Comparison of ENCODE assay signal across 8 cellular contexts in genomic region chr14:70358631-70359030, GRCh38. TPM values are rescaled to one million over a fixed set of nuclear protein-coding genes. Genes with fewer than 3 reads are reported as not detected.
DNase-seq lines count a peak whose midpoint lies in the region; ATAC-seq and TF ChIP-seq lines count a peak whose summit lies in the region.

No MANE protein-coding gene starts in this region.

- H3K4me3 ChIP-seq in AG04450 (ENCODE audit: low read depth, low read length) = peak overlapping the region; percentile 92
- peak overlapping the region; percentile 91 for H3K4me3 ChIP-seq in HUES48 (ENCODE audit: low read depth, low read length)
- peak overlapping the region; percentile 71 to 94 for H3K4me3 ChIP-seq in cardiac fibroblast (replicated peaks in 1 of 2; ENCODE audit: low read depth in 2 of 2, low read length in 2 of 2)
- H3K4me3 ChIP-seq in mucosa of descending colon = peak overlapping the region; percentile 51

- intact Hi-C loops in mucosa of descending colon (cut with DNase I, micrococcal nuclease) = no loop called here

- H3K27ac ChIP-seq in AG04450 (ENCODE audit: low read depth, low read length) (no peak overlapping the region), HUES48 (ENCODE audit: low read depth, low read length) (no peak overlapping the region)

- H3K9ac ChIP-seq in HUES48 (ENCODE audit: low read depth, low read length) = peak overlapping the region; percentile 79

- no peak for TF ChIP-seq CTCF in AG04450 (IDR thresholded peaks at IDR 0.05; ENCODE audit: low read depth, low read length)
- TF ChIP-seq CTCF in cardiac fibroblast (IDR thresholded peaks at IDR 0.05; ENCODE audit: low read depth, low read length) = no peak
- no peak for TF ChIP-seq CTCF in mucosa of descending colon (IDR thresholded peaks at IDR 0.05)

- H3K27me3 ChIP-seq in AG04450 (ENCODE audit: control insufficient read depth, insufficient read depth, low read length) = no peaks in the 10 kb centered on the region
- H3K27me3 ChIP-seq in HUES48 (ENCODE audit: control insufficient read depth, insufficient read depth, low read length) = no peaks in the 10 kb centered on the region

- H3K9me3 ChIP-seq in AG04450 (ENCODE audit: control insufficient read depth, insufficient read depth, low read length) = no peaks in the 10 kb centered on the region
- no peaks in the 10 kb centered on the region for H3K9me3 ChIP-seq in HUES48 (ENCODE audit: control insufficient read depth, insufficient read depth, low read length)
- no peaks in the 10 kb centered on the region for H3K9me3 ChIP-seq in mucosa of descending colon

- DNase-seq in AG04450 (ENCODE audit: low read depth, low spot score) (no peak), cardiac fibroblast (ENCODE audit: low read depth in 2 of 2) (peak; percentile 29), mucosa of descending colon (no peak), occipital lobe (lab: John Stamatoyannopoulos, UW) (no peak), NCI-H69 (lab: John Stamatoyannopoulos, UW) (no peak), NCI-H146 treated with DMSO at 0.1 percent for 48 hours (lab: John Stamatoyannopoulos, UW; ENCODE audit: unreplicated experiment) (no peak)

- H3K36me3 ChIP-seq in HUES48 (ENCODE audit: control insufficient read depth, insufficient read depth, low read length) (no peaks in the 10 kb centered on the region), mucosa of descending colon (ENCODE audit: low read depth) (no peaks in the 10 kb centered on the region)

- POLR2A ChIA-PET in AG04450 (lab: Yijun Ruan, JAX) = no interaction called here

- H3K4me1 ChIP-seq in HUES48 (ENCODE audit: control insufficient read depth, insufficient read depth, low read length) (no peaks in the 10 kb centered on the region), mucosa of descending colon (ENCODE audit: low read depth) (peaks cover 4% of the 10 kb centered on the region)

- CTCF ChIA-PET in AG04450 (lab: Charles Lee) = interaction anchor here (0.6 to 1.5 kb wide), 4 partner anchors 8 to 540 kb away, joined by 3 to 8 read pairs (median 4); no protein-coding TSS in a partner anchor

- ATAC-seq in mucosa of descending colon (no peak), HG03439 (IDR thresholded peaks at IDR 0.05; ENCODE audit: unreplicated experiment) (no peak)

RNA-seq across cellular contexts. Expression of gene COX16, which starts 0.9 kb away (rescaled TPM):
- polyA plus RNA-seq in AG04450 (2011; rRNA removed) = 32.6 and 42.5 TPM in 2 replicates
- polyA minus RNA-seq in AG04450 (2011; rRNA and poly(A)+ RNA removed) = 7.4 and 9.6 TPM in 2 replicates
- total RNA-seq in mucosa of descending colon (10 to 100 TPM; 17.3 to 44.4 (median 38.1) TPM), occipital lobe (45.4 TPM)

RNA-seq across cellular contexts. Expression of gene SYNJ2BP, which starts 58.3 kb away (rescaled TPM):
- 21.9 and 29.2 TPM in 2 replicates for polyA plus RNA-seq in AG04450 (2011; rRNA removed)
- polyA minus RNA-seq in AG04450 (2011; rRNA and poly(A)+ RNA removed) = 8.5 and 19.4 TPM in 2 replicates
- total RNA-seq in mucosa of descending colon = 10 to 100 TPM; 53.7 to 57.9 (median 53.9) TPM
- 29.8 TPM for total RNA-seq in occipital lobe

Comparison
In these comparisons a context has a peak if more than half of its experiments do, and no peak if none do; other contexts are left out.
1. DNase-seq: peak in cardiac fibroblast (2 of 2); none in AG04450 (single experiment), mucosa of descending colon (0 of 3), occipital lobe (single experiment), NCI-H69 (single experiment) and NCI-H146 treated with DMSO at 0.1 percent for 48 hours (single experiment).
2. Peak in every context shown above with its lines, with median percentiles within 50 percentile points of each other: H3K4me3 ChIP-seq.